8 cellular contexts compared by ENCODE assay signal in the genomic region with DNA sequence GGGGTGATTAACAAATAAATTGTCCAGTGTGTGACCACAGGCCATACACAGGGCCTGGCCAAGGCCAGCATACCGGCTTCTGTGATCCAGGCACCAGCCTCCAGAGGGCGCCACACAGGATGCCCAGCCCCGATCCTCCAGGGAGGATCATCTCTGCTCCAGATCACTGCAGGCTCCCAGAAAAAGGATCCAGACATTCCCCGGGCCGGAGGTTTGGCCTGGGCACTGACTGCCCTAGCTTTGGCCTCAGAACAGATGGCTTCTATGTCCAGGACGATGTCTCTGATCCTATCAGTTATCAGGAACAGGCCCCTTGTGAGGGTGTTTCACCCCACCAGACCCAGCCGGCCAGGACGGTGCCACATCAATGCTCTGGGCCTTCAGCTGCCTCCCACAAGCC.
A peak's percentile ranks its signal among the peaks of the same experiment; 100 is the strongest.
DNase-seq lines count a peak whose midpoint lies in the region; ATAC-seq, FAIRE-seq and TF ChIP-seq lines count a peak whose summit lies in the region.

No MANE protein-coding gene starts in this region.

- H3K9ac ChIP-seq in BLaER1 (no peak overlapping the region), astrocyte (ENCODE audit: low read length) (no peak overlapping the region), kidney (ENCODE audit: low read length in 2 of 2) (no peak overlapping the region)

- ATAC-seq in GM18511 (IDR thresholded peaks at IDR 0.05; ENCODE audit: unreplicated experiment) (peak; percentile 50), GM21528 (IDR thresholded peaks at IDR 0.05; ENCODE audit: low FRiP score, unreplicated experiment) (no peak)

- FAIRE-seq in astrocyte (lab: Jason Lieb, UNC) (no peak), kidney (lab: Jason Lieb, UNC) (no peak)

- no peak overlapping the region for H3K4me3 ChIP-seq in BLaER1
- H3K4me3 ChIP-seq in astrocyte (ENCODE audit: insufficient read depth, low read depth, low read length): no peak overlapping the region
- H3K4me3 ChIP-seq in kidney (ENCODE audit: low read length in 2 of 2): no peak overlapping the region
- H3K4me3 ChIP-seq in thyroid gland (replicated peaks in 1 of 3): no peak overlapping the region

- no peaks in the 10 kb centered on the region for H3K9me3 ChIP-seq in BLaER1
- no peaks in the 10 kb centered on the region for H3K9me3 ChIP-seq in astrocyte (ENCODE audit: insufficient read depth, low read depth, low read length)
- no peaks in the 10 kb centered on the region for H3K9me3 ChIP-seq in kidney (ENCODE audit: control insufficient read depth in 1 of 2, low read length in 2 of 2)
- H3K9me3 ChIP-seq in thyroid gland: no peaks in the 10 kb centered on the region

- H3K27me3 Mint-ChIP-seq in astrocyte (ENCODE audit: low read depth, unreplicated experiment): peaks cover 21% of the 10 kb centered on the region

- H3K9me3 Mint-ChIP-seq in astrocyte (ENCODE audit: unreplicated experiment): no peaks in the 10 kb centered on the region

- no peak overlapping the region for H3K27ac Mint-ChIP-seq in astrocyte (ENCODE audit: unreplicated experiment)

- peak; percentile 3 for DNase-seq in NCI-H1694 treated with DMSO at 0.1 percent for 48 hours (lab: John Stamatoyannopoulos, UW)
- DNase-seq in astrocyte (ENCODE audit: low read depth): no peak
- DNase-seq in kidney: no peak
- peak; percentile 35 to 53 for DNase-seq in thyroid gland
- no peak for DNase-seq in central memory CD4-positive, alpha-beta T cell

- H3K4me1 ChIP-seq in BLaER1: peaks cover 57% of the 10 kb centered on the region
- peaks cover 4% of the 10 kb centered on the region for H3K4me1 ChIP-seq in astrocyte (ENCODE audit: insufficient read depth, low read length)
- no peaks in the 10 kb centered on the region for H3K4me1 ChIP-seq in kidney (ENCODE audit: control insufficient read depth in 1 of 2, insufficient read depth in 1 of 2, low read depth in 1 of 2, low read length in 2 of 2)
- H3K4me1 ChIP-seq in thyroid gland: peaks cover 0 to 6% of the 10 kb centered on the region in 2 donors

- intact Hi-C loops in kidney (cut with DNase I): no loop called here
- intact Hi-C loops in thyroid gland (cut with DNase I): no loop called here

- H3K79me2 ChIP-seq in astrocyte (ENCODE audit: insufficient read depth, low read length): no peaks in the 10 kb centered on the region

- peak; percentile 57 for TF ChIP-seq CTCF in astrocyte (IDR thresholded peaks at IDR 0.05; ENCODE audit: insufficient read depth, low read depth, low read length)
- peak; percentile 41 for TF ChIP-seq CTCF in kidney (IDR thresholded peaks at IDR 0.05; ENCODE audit: borderline replicate concordance, extremely low read depth, insufficient read depth)
- peak in 4 of 6 experiments; percentile 30 to 68 (median 38) for TF ChIP-seq CTCF in thyroid gland (IDR thresholded peaks at IDR 0.05)

- H2AFZ ChIP-seq in astrocyte (ENCODE audit: low read depth, low read length): no peak overlapping the region

- no peak for TF ChIP-seq POLR2A in thyroid gland (IDR thresholded peaks at IDR 0.05)

- H3K36me3 ChIP-seq in BLaER1: no peaks in the 10 kb centered on the region
- H3K36me3 ChIP-seq in astrocyte (ENCODE audit: insufficient read depth, low read length): no peaks in the 10 kb centered on the region
- no peaks in the 10 kb centered on the region for H3K36me3 ChIP-seq in kidney (ENCODE audit: control insufficient read depth in 1 of 2, insufficient read depth in 2 of 2, low read length in 2 of 2)
- no peaks in the 10 kb centered on the region for H3K36me3 ChIP-seq in thyroid gland

- 57 to 62% methylated on average over 8 of the region's 8 CpGs for WGBS in thyroid gland, 2 donors

- H3K4me1 Mint-ChIP-seq in astrocyte (ENCODE audit: low read depth, unreplicated experiment): peaks cover 7% of the 10 kb centered on the region

- peak overlapping the region; percentile 52 for H3K4me2 ChIP-seq in BLaER1
- no peak overlapping the region for H3K4me2 ChIP-seq in astrocyte (ENCODE audit: low read length)

- no peak overlapping the region for H3K4me3 Mint-ChIP-seq in astrocyte (ENCODE audit: unreplicated experiment)

- H3K36me3 Mint-ChIP-seq in astrocyte (ENCODE audit: low read depth, unreplicated experiment): no peaks in the 10 kb centered on the region

- H3K27ac ChIP-seq in BLaER1 (0 out of 2 replicates have a peak overlapping the region, but pooled peaks have one; percentile 11), astrocyte (ENCODE audit: low read depth, low read length) (no peak overlapping the region), kidney (ENCODE audit: low read depth in 2 of 2, low read length in 2 of 2) (no peak overlapping the region), thyroid gland (no peak overlapping the region)

- no peaks in the 10 kb centered on the region for H4K20me1 ChIP-seq in BLaER1
- no peaks in the 10 kb centered on the region for H4K20me1 ChIP-seq in astrocyte (ENCODE audit: insufficient read depth, low read length)

- H3K27me3 ChIP-seq in BLaER1 (no peaks in the 10 kb centered on the region), astrocyte (ENCODE audit: insufficient read depth, low read length) (no peaks in the 10 kb centered on the region), thyroid gland (no peaks in the 10 kb centered on the region)

Comparison
In these comparisons a context has a peak if more than half of its experiments do, and no peak if none do; other contexts are left out.
1. DNase-seq: peak in NCI-H1694 treated with DMSO at 0.1 percent for 48 hours (single experiment) and thyroid gland (2 of 2); none in astrocyte (single experiment), kidney (single experiment) and central memory CD4-positive, alpha-beta T cell (single experiment).
2. Peak in every context shown above with its lines, with median percentiles within 50 percentile points of each other: CTCF ChIP-seq.